ENCODE assay signal across 1 cellular context in the genomic region with DNA sequence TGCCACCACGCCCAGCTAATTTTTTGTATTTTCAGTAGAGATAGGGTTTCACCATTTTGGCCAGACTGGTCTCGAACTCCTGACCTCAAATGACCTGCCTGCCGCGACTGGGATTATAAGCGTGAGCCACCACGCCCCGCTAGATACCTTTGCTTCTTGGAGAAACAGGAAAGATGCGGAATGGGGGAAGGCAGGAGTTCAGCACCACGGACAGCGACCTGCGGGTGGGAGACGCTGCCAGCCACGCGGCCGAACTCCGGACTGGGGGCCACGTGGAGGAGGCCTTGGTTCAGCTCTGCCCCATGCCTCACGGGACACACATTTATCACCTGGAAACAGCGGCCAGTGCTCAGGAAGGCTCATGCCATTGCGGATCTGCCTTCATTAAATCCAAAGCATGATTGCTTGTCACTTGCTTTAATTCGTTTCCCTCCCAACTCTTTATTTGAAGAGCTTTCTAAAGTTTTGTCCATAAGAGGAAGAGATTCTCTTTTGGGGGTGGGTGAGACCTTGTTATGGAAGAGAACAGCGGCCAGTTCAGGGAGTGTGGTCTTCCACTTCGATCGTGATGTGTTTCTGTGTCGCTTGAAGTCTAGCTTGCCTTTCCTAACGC.
TF ChIP-seq lines count a peak whose summit lies in the region.

No MANE protein-coding gene starts in this region.

TF ChIP-seq in WTC11, 78 proteins besides CTCF, POLR2A, EP300 and RAD21 (continued from another document):
- TF ChIP-seq, protein P1, sequence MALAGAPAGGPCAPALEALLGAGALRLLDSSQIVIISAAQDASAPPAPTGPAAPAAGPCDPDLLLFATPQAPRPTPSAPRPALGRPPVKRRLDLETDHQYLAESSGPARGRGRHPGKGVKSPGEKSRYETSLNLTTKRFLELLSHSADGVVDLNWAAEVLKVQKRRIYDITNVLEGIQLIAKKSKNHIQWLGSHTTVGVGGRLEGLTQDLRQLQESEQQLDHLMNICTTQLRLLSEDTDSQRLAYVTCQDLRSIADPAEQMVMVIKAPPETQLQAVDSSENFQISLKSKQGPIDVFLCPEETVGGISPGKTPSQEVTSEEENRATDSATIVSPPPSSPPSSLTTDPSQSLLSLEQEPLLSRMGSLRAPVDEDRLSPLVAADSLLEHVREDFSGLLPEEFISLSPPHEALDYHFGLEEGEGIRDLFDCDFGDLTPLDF (CRISPR knock-in tag; IDR thresholded peaks at IDR 0.05): peak; percentile 91
- peak; percentile 98 for TF ChIP-seq ARID4B (CRISPR knock-in tag; IDR thresholded peaks at IDR 0.05; ENCODE audit: borderline replicate concordance)
- peak; percentile 91 for TF ChIP-seq CREM (CRISPR knock-in tag; IDR thresholded peaks at IDR 0.05)
- peak; percentile 89 for TF ChIP-seq TCF7 (CRISPR knock-in tag; IDR thresholded peaks at IDR 0.05; ENCODE audit: low read depth)
- peak; percentile 64; the same call in 1 of the 2 replicates for TF ChIP-seq GABPB1 (CRISPR knock-in tag; IDR thresholded peaks at IDR 0.05)
- peak; percentile 97 for TF ChIP-seq TP53 (CRISPR knock-in tag; IDR thresholded peaks at IDR 0.05)
- TF ChIP-seq, protein P2, sequence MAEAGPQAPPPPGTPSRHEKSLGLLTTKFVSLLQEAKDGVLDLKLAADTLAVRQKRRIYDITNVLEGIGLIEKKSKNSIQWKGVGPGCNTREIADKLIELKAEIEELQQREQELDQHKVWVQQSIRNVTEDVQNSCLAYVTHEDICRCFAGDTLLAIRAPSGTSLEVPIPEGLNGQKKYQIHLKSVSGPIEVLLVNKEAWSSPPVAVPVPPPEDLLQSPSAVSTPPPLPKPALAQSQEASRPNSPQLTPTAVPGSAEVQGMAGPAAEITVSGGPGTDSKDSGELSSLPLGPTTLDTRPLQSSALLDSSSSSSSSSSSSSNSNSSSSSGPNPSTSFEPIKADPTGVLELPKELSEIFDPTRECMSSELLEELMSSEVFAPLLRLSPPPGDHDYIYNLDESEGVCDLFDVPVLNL (CRISPR knock-in tag; IDR thresholded peaks at IDR 0.05; ENCODE audit: borderline replicate concordance, low read depth): peak; percentile 80
- peak; percentile 94 for TF ChIP-seq TEAD4 (CRISPR knock-in tag; IDR thresholded peaks at IDR 0.05)
- TF ChIP-seq MYBL2 (CRISPR knock-in tag; IDR thresholded peaks at IDR 0.05): peak; percentile 89
- TF ChIP-seq ATF2 (CRISPR knock-in tag; IDR thresholded peaks at IDR 0.05; ENCODE audit: borderline replicate concordance, low read depth): no peak
- TF ChIP-seq, protein P3, sequence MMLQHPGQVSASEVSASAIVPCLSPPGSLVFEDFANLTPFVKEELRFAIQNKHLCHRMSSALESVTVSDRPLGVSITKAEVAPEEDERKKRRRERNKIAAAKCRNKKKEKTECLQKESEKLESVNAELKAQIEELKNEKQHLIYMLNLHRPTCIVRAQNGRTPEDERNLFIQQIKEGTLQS (CRISPR knock-in tag; conservative IDR thresholded peaks at IDR 0.05): 0 out of 2 replicates have a peak, but pooled peaks have one; percentile 35
- TF ChIP-seq CREB1 (CRISPR knock-in tag; IDR thresholded peaks at IDR 0.05): peak; percentile 94
- TF ChIP-seq ZNF416 (CRISPR knock-in tag; IDR thresholded peaks at IDR 0.05): no peak
- no peak for TF ChIP-seq HMGA2 (CRISPR knock-in tag; IDR thresholded peaks at IDR 0.05)
- TF ChIP-seq ZNF671 (CRISPR knock-in tag; IDR thresholded peaks at IDR 0.05): no peak
- TF ChIP-seq, protein P4, sequence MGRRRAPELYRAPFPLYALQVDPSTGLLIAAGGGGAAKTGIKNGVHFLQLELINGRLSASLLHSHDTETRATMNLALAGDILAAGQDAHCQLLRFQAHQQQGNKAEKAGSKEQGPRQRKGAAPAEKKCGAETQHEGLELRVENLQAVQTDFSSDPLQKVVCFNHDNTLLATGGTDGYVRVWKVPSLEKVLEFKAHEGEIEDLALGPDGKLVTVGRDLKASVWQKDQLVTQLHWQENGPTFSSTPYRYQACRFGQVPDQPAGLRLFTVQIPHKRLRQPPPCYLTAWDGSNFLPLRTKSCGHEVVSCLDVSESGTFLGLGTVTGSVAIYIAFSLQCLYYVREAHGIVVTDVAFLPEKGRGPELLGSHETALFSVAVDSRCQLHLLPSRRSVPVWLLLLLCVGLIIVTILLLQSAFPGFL (CRISPR knock-in tag; IDR thresholded peaks at IDR 0.05; ENCODE audit: borderline replicate concordance): peak; percentile 93; the same call in 1 of the 2 replicates
